14 cellular contexts compared by ENCODE assay signal in genomic region chr6:112690497-112691202, GRCh38.
A peak's percentile ranks its signal among the peaks of the same experiment; 100 is the strongest.
DNase-seq lines count a peak whose midpoint lies in the region; ATAC-seq, FAIRE-seq and TF ChIP-seq lines count a peak whose summit lies in the region.
"Had no signal": no experiment of that assay in that cellular context is flagged by ENCODE, and none has a peak within 500 bp of the region (broad histone marks: within the 10 kb centered on the region; RNA-seq: fewer than 3 reads in every experiment).

No MANE protein-coding gene starts in this region.

- H3F3A ChIP-seq in MM.1S (ENCODE audit: insufficient read depth, low read length), result no peaks in the 10 kb centered on the region

- no peak overlapping the region for H3K4me3 ChIP-seq in MM.1S (ENCODE audit: low read length)

- H3K36me3 ChIP-seq in MM.1S (replicated peaks; ENCODE audit: insufficient read depth, low read length), result no peaks in the 10 kb centered on the region

- FAIRE-seq in islet of Langerhans (lab: Jason Lieb, UNC), result peak; percentile 99

- no peaks in the 10 kb centered on the region for H4K20me1 ChIP-seq in MM.1S (ENCODE audit: insufficient read depth, low read length)

- ATAC-seq in SK-N-SH treated with all-trans-retinoic acid at 6 μM for 48 hours (peak; percentile 57), GM21723 (IDR thresholded peaks at IDR 0.05; ENCODE audit: unreplicated experiment) (no peak)
- ATAC-seq: activated naive CD8-positive, alpha-beta T cell treated with anti-CD3 and anti-CD28 coated beads, Interleukin-2, amount 50 U/mL, for 24 hours; HCT116 had no signal

- H3K4me2 ChIP-seq in MM.1S (ENCODE audit: low read depth, low read length), result no peak overlapping the region

- no peaks in the 10 kb centered on the region for H3K9me2 ChIP-seq in MM.1S (replicated peaks; ENCODE audit: insufficient read depth, low read length)

- H3K4me1 ChIP-seq in MM.1S (ENCODE audit: low read length), result no peaks in the 10 kb centered on the region

- DNase-seq in AG20443 (ENCODE audit: low spot score), result peak; percentile 12
- DNase-seq in M059J (ENCODE audit: low read depth), result peak; percentile 80
- no peak for DNase-seq in activated T-cell treated with anti-CD3 and anti-CD28 coated beads for 4 hours
- no peak for DNase-seq in stimulated activated CD4-positive, alpha-beta T cell treated with anti-CD3 and anti-CD28 coated beads, Interleukin-4, amount 100 ng/mL, for 24 hours
- no peak for DNase-seq in MM.1S
- DNase-seq: activated CD8-positive, alpha-beta memory T cell treated with anti-CD3 and anti-CD28 coated beads for 24 hours; activated naive CD8-positive, alpha-beta T cell treated with anti-CD3 and anti-CD28 coated beads, Interleukin-2, amount 50 U/mL, for 24 hours; NCI-H187; T-helper 1 cell had no signal

- no peaks in the 10 kb centered on the region for H3K79me2 ChIP-seq in MM.1S (ENCODE audit: low read length)

- H2AFZ ChIP-seq in MM.1S (ENCODE audit: low read length), result no peak overlapping the region

- H3K9ac ChIP-seq in MM.1S (ENCODE audit: low read length), result no peak overlapping the region

- no peaks in the 10 kb centered on the region for H3K27me3 ChIP-seq in MM.1S (replicated peaks; ENCODE audit: insufficient read depth, low read length)

- H3K9me3 ChIP-seq in MM.1S (replicated peaks; ENCODE audit: insufficient read depth, low read length), result no peaks in the 10 kb centered on the region; the same call in 1 of the 2 replicates

- TF ChIP-seq CTCF in MM.1S (IDR thresholded peaks at IDR 0.05; ENCODE audit: low read length), result no peak

- no peak overlapping the region for H3K27ac ChIP-seq in MM.1S (ENCODE audit: low read length)
- H3K27ac ChIP-seq: HL-60 had no signal

TF ChIP-seq in SK-N-SH treated with all-trans-retinoic acid at 6 μM for 48 hours, 23 proteins besides CTCF, POLR2A, EP300 and RAD21:
- TF ChIP-seq OSR1 (CRISPR knock-in tag; IDR thresholded peaks at IDR 0.05) (no peak), TCF4 (CRISPR knock-in tag; IDR thresholded peaks at IDR 0.05; ENCODE audit: borderline replicate concordance) (peak; percentile 89), POU6F1 (CRISPR knock-in tag; IDR thresholded peaks at IDR 0.05; ENCODE audit: borderline replicate concordance, low read depth) (no peak), TSHZ2 (CRISPR knock-in tag; IDR thresholded peaks at IDR 0.05) (peak; percentile 94), ISL1 (CRISPR knock-in tag; IDR thresholded peaks at IDR 0.05) (peak; percentile 50)

Comparison
In these comparisons a context has a peak if more than half of its experiments do, and no peak if none do; other contexts are left out.
1. DNase-seq: peak in AG20443 (single experiment) and M059J (single experiment); none in activated T-cell treated with anti-CD3 and anti-CD28 coated beads for 4 hours (single experiment), stimulated activated CD4-positive, alpha-beta T cell treated with anti-CD3 and anti-CD28 coated beads, Interleukin-4, amount 100 ng/mL, for 24 hours (single experiment) and MM.1S (single experiment).